ENCODE assay signal across 17 cellular contexts in the genomic region with DNA sequence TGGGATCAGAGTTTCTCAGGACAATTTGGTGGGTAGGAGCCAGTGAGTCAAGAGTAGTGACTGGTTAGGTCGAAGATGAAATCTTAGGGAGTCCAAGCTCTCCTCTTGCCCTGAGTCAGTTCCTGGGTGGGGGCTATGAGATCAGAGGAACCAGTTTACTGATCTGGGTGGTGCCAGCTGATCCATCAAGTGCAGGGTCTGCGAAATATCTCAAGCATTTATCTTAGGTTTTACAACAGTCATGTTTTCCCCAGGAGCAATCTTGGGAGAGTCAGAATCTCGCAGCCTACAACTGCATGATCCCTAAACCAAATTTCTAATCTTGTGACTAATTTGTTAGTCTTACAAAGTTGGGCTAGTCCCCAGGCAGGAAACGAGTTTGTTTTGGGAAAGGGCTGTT.
DNase-seq lines count a peak whose midpoint lies in the region; ATAC-seq and TF ChIP-seq lines count a peak whose summit lies in the region.
"Had no signal": no experiment of that assay in that cellular context is flagged by ENCODE, and none has a peak within 500 bp of the region (broad histone marks: within the 10 kb centered on the region; RNA-seq: fewer than 3 reads in every experiment).

No MANE protein-coding gene starts in this region.

- TF ChIP-seq CTCF in IMR-90 (conservative IDR thresholded peaks at IDR 0.05; ENCODE audit: low read depth, low read length) (no peak), foreskin keratinocyte (conservative IDR thresholded peaks at IDR 0.05) (no peak), mucosa of descending colon (IDR thresholded peaks at IDR 0.05) (no peak), GM10248 (IDR thresholded peaks at IDR 0.05; ENCODE audit: control extremely low read depth, extremely low read depth, low read depth, missing control alignments) (no peak), omental fat pad (IDR thresholded peaks at IDR 0.05) (no peak)

- no peak overlapping the region for H3K9ac ChIP-seq in IMR-90 (ENCODE audit: low read depth, low read length)

- no peak overlapping the region; the same call in 1 of the 2 replicates for H3K23ac ChIP-seq in IMR-90 (ENCODE audit: low read depth, low read length)

- no peak overlapping the region for H2AK5ac ChIP-seq in IMR-90 (ENCODE audit: low read depth, low read length)

- no peak overlapping the region for H2AK9ac ChIP-seq in IMR-90 (replicated peaks; ENCODE audit: low read depth, low read length, poor library complexity)

- H3K4me2 ChIP-seq in IMR-90 (ENCODE audit: low read depth, low read length), result no peak overlapping the region

- H2BK120ac ChIP-seq in IMR-90 (ENCODE audit: low read depth, low read length), result peak overlapping the region; percentile 17; the same call in 1 of the 2 replicates

- H3K4me3 Mint-ChIP-seq in activated T-cell treated with anti-CD3 and anti-CD28 coated beads, Interleukin-2, amount 50 U/mL, for 4 hours, result no peak overlapping the region
- H3K4me3 Mint-ChIP-seq: CD8-positive, alpha-beta T cell had no signal

- no peaks in the 10 kb centered on the region for H3K4me1 Mint-ChIP-seq in activated T-cell treated with anti-CD3 and anti-CD28 coated beads, Interleukin-2, amount 50 U/mL, for 4 hours (ENCODE audit: low read depth)

- TF ChIP-seq RAD21 in IMR-90 (IDR thresholded peaks at IDR 0.05; ENCODE audit: low read length), result no peak

- POLR2A ChIA-PET in IMR-90 (lab: Charles Lee; ENCODE audit: unreplicated experiment) (no interaction called here), GM10248 (lab: Yijun Ruan, JAX) (no interaction called here)

- H4K5ac ChIP-seq in IMR-90 (ENCODE audit: low read depth, low read length), result no peak overlapping the region

- TF ChIP-seq POLR2A in IMR-90 (IDR thresholded peaks at IDR 0.05; ENCODE audit: low read depth, low read length), result no peak

- H3K27ac ChIP-seq in IMR-90 (ENCODE audit: insufficient read depth, low read length), result no peak overlapping the region
- peak overlapping the region; percentile 39 for H3K27ac ChIP-seq in foreskin keratinocyte
- H3K27ac ChIP-seq: SK-N-MC had no signal

- H3K27me3 ChIP-seq in IMR-90 (ENCODE audit: control insufficient read depth, insufficient read depth, low read length) (no peaks in the 10 kb centered on the region), foreskin keratinocyte (no peaks in the 10 kb centered on the region)

- DNase-seq in EL (peak; percentile 63), IMR-90 (peak; percentile 54), amniotic epithelial cell (ENCODE audit: low read depth) (peak; percentile 74), foreskin keratinocyte (peak in 1 of 2 donors; percentile 21), mucosa of descending colon (no peak), GM10248 (ENCODE audit: extremely low spot score) (no peak), omental fat pad (ENCODE audit: low spot score) (no peak)
- no peak for DNase-seq in activated T-cell treated with anti-CD3 and anti-CD28 coated beads, Interleukin-2, amount 50 U/mL, for 4 hours
- DNase-seq: CD8-positive, alpha-beta T cell; DMS 273 treated with DMSO at 0.1 percent for 48 hours; HCEC 1CT; NCI-H1092; NCI-H1694; NCI-H748 treated with DMSO at 0.1 percent for 48 hours had no signal

- BruUV-seq in IMR-90 (replicated peaks; lab: Mats Ljungman, UMichigan), result no TSS peak

- no peaks in the 10 kb centered on the region for H3K9me3 ChIP-seq in IMR-90 (ENCODE audit: control insufficient read depth, insufficient read depth, low read length)
- no peaks in the 10 kb centered on the region for H3K9me3 ChIP-seq in mucosa of descending colon

- no peak overlapping the region for H3K56ac ChIP-seq in IMR-90 (ENCODE audit: extremely low read depth, insufficient read depth, low read length)

- in situ Hi-C loops in IMR-90 (cut with MboI; ENCODE audit: low sequenced_read_pairs), result no loop called here

- H2BK5ac ChIP-seq in IMR-90 (ENCODE audit: low read depth, low read length, poor library complexity, severe bottlenecking), result peak overlapping the region; percentile 23

- H3K9me1 ChIP-seq in IMR-90 (ENCODE audit: insufficient read depth, low read length), result no peaks in the 10 kb centered on the region

- H2BK20ac ChIP-seq in IMR-90 (ENCODE audit: low read depth, low read length), result peak overlapping the region; percentile 20; the same call in 1 of the 2 replicates

- H3K9me3 Mint-ChIP-seq in activated T-cell treated with anti-CD3 and anti-CD28 coated beads, Interleukin-2, amount 50 U/mL, for 4 hours, result no peaks in the 10 kb centered on the region

- H3K18ac ChIP-seq in IMR-90 (ENCODE audit: low read depth, low read length), result peak overlapping the region; percentile 26; the same call in 1 of the 2 replicates

- peak overlapping the region; percentile 1 to 49; a peak in 3 of 4 replicates for H4K8ac ChIP-seq in IMR-90 (ENCODE audit: low read depth in 2 of 2, low read length in 2 of 2)

- H3K14ac ChIP-seq in IMR-90 (replicated peaks; ENCODE audit: low read depth, low read length), result peak overlapping the region; percentile 34; the same call in 1 of the 2 replicates

- dilution Hi-C loops in IMR-90 (cut with HindIII; ENCODE audit: low sequenced_read_pairs, unreplicated experiment), result no loop called here

- intact Hi-C loops in IMR-90 (cut with micrococcal nuclease), result no loop called here
- intact Hi-C loops in mucosa of descending colon (cut with DNase I, micrococcal nuclease), result no loop called here

- 60% methylated on average over 1 of the region's 4 CpGs; no CpG with 5 or more reads in 1 of the 2 experiments for WGBS in IMR-90 (ENCODE audit: extremely low coverage in 2 of 2, insufficient read length in 1 of 2), 2 experiments

- no peaks in the 10 kb centered on the region for H4K20me1 ChIP-seq in IMR-90 (ENCODE audit: insufficient read depth, low read length)

- no peak overlapping the region for H4K91ac ChIP-seq in IMR-90 (ENCODE audit: insufficient read depth, low read depth, low read length)

- H3K36me3 ChIP-seq in IMR-90 (ENCODE audit: control insufficient read depth, insufficient read depth, low read length), result no peaks in the 10 kb centered on the region
- H3K36me3 ChIP-seq in mucosa of descending colon (ENCODE audit: low read depth), result no peaks in the 10 kb centered on the region

- no peak overlapping the region for H2BK15ac ChIP-seq in IMR-90 (ENCODE audit: low read depth, low read length)

- H3K4me1 ChIP-seq in IMR-90 (ENCODE audit: control insufficient read depth, insufficient read depth, low read length) (0 out of 2 replicates have a peak, but pooled peaks cover 2% of the 10 kb centered on the region), foreskin keratinocyte (no peaks in the 10 kb centered on the region), mucosa of descending colon (ENCODE audit: low read depth) (no peaks in the 10 kb centered on the region)

- no peaks in the 10 kb centered on the region for H3K36me3 Mint-ChIP-seq in activated T-cell treated with anti-CD3 and anti-CD28 coated beads, Interleukin-2, amount 50 U/mL, for 4 hours (ENCODE audit: insufficient read depth)
- H3K36me3 Mint-ChIP-seq: CD8-positive, alpha-beta T cell had no signal

- H3K27me3 Mint-ChIP-seq in activated T-cell treated with anti-CD3 and anti-CD28 coated beads, Interleukin-2, amount 50 U/mL, for 4 hours (ENCODE audit: low read depth), result no peaks in the 10 kb centered on the region

- CTCF ChIA-PET in IMR-90 (lab: Yijun Ruan, JAX), result no interaction called here
- CTCF ChIA-PET in GM10248 (lab: Yijun Ruan, JAX), result interaction anchor here (0.7 kb wide), 1 partner anchor 15 kb away, joined by 3 read pairs; no protein-coding TSS in a partner anchor

- H3K79me1 ChIP-seq in IMR-90 (ENCODE audit: low read depth in 1 of 2, low read length in 2 of 2), result no peaks in the 10 kb centered on the region

- H3K4ac ChIP-seq in IMR-90 (ENCODE audit: low read depth, low read length), result no peak overlapping the region

- peak overlapping the region; percentile 36 for H2AFZ ChIP-seq in IMR-90 (replicated peaks; ENCODE audit: low read length, poor library complexity)

- H3K4me3 ChIP-seq in IMR-90 (ENCODE audit: insufficient read depth, low read depth, low read length) (no peak overlapping the region), mucosa of descending colon (no peak overlapping the region)
- H3K4me3 ChIP-seq: SK-N-MC had no signal

- peak; percentile 75 for ATAC-seq in IMR-90 (ENCODE audit: low read depth)
- peak; percentile 60 for ATAC-seq in foreskin keratinocyte
- no peak for ATAC-seq in mucosa of descending colon
- no peak for ATAC-seq in activated T-cell treated with anti-CD3 and anti-CD28 coated beads, Interleukin-2, amount 50 U/mL, for 4 hours
- no peak for ATAC-seq in omental fat pad (ENCODE audit: low FRiP score)
- ATAC-seq: CD8-positive, alpha-beta T cell; Panc1; Right ventricle myocardium inferior had no signal

TF ChIP-seq in IMR-90, 13 proteins besides CTCF, POLR2A, EP300 and RAD21:
- TF ChIP-seq FOS (IDR thresholded peaks at IDR 0.05; ENCODE audit: low read depth, low read length), result no peak
- TF ChIP-seq, protein P1, sequence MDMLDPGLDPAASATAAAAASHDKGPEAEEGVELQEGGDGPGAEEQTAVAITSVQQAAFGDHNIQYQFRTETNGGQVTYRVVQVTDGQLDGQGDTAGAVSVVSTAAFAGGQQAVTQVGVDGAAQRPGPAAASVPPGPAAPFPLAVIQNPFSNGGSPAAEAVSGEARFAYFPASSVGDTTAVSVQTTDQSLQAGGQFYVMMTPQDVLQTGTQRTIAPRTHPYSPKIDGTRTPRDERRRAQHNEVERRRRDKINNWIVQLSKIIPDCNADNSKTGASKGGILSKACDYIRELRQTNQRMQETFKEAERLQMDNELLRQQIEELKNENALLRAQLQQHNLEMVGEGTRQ (IDR thresholded peaks at IDR 0.05; ENCODE audit: low read depth, low read length), result no peak
- TF ChIP-seq RCOR1 (IDR thresholded peaks at IDR 0.05; ENCODE audit: insufficient replicate concordance, low read length), result no peak
- no peak for TF ChIP-seq MXI1 (IDR thresholded peaks at IDR 0.05; ENCODE audit: borderline replicate concordance, low read depth, low read length)

Comparison
In these comparisons a context has a peak if more than half of its experiments do, and no peak if none do; other contexts are left out.
1. DNase-seq: peak in EL (single experiment), IMR-90 (single experiment) and amniotic epithelial cell (single experiment); none in mucosa of descending colon (0 of 3), GM10248 (single experiment), activated T-cell treated with anti-CD3 and anti-CD28 coated beads, Interleukin-2, amount 50 U/mL, for 4 hours (single experiment) and omental fat pad (single experiment).
2. ATAC-seq: peak in IMR-90 (single experiment) and foreskin keratinocyte (single experiment); none in mucosa of descending colon (single experiment), activated T-cell treated with anti-CD3 and anti-CD28 coated beads, Interleukin-2, amount 50 U/mL, for 4 hours (0 of 2) and omental fat pad (single experiment).